ENCODE assay signal across 1 cellular context in the genomic region with DNA sequence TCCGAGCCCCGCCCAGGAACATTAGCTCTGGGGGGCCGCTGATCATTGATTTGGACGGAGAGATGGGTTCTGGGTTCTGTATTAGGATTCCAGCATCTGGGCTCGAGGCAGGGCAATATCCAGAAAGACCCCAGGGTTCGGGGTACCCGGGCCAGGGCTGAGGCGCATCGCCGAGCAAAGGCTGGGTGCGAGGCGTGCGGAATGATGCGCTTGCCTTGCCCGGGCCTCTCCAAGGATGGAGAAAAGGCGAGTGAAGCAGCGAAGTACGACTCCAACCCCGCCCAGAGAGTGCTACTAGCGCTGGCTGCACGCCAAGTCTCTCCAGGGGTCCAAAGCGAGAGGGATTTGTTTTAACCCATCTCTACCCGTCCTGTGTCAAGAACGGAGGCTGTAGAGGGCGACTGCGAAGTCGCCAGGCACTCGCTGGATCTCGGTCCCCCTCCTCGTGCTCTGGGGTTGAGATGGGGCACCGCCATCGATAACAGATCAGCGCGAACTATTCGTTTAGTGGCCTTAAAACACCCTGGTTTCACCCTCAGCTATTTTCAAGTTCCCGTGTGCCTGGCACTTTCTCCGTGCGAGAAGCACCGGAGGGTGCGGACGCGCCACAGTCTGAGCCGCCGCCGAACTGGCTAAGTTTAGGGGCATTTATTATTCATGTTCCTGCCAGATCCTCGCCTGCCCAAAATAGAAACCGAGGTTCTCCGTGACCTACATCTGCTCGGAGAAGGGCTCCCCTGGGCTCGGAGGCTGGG.
A peak's percentile ranks its signal among the peaks of the same experiment; 100 is the strongest.
TF ChIP-seq lines count a peak whose summit lies in the region.

No MANE protein-coding gene starts in this region.

TF ChIP-seq in H1, 55 proteins besides CTCF, POLR2A, EP300 and RAD21:
- no peak for TF ChIP-seq SIRT6 (IDR thresholded peaks at IDR 0.05; ENCODE audit: low read length)
- TF ChIP-seq, protein P1, sequence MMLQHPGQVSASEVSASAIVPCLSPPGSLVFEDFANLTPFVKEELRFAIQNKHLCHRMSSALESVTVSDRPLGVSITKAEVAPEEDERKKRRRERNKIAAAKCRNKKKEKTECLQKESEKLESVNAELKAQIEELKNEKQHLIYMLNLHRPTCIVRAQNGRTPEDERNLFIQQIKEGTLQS (IDR thresholded peaks at IDR 0.05; ENCODE audit: insufficient read depth, low read depth, low read length), result no peak
- no peak for TF ChIP-seq PHF8 (conservative IDR thresholded peaks at IDR 0.05; ENCODE audit: low read depth, low read length)
- no peak for TF ChIP-seq SP2 (IDR thresholded peaks at IDR 0.05; ENCODE audit: low read length)
- TF ChIP-seq GABPA (IDR thresholded peaks at IDR 0.05; ENCODE audit: borderline replicate concordance, insufficient read depth, low read length), result no peak
- peak; percentile 32 for TF ChIP-seq RNF2 (IDR thresholded peaks at IDR 0.05; ENCODE audit: borderline replicate concordance, low read depth, low read length, missing control alignments, poor library complexity, severe bottlenecking)
- TF ChIP-seq HDAC6 (IDR thresholded peaks at IDR 0.05; ENCODE audit: low read depth, low read length), result no peak
- no peak for TF ChIP-seq KDM5A (IDR thresholded peaks at IDR 0.05; ENCODE audit: low read length)
- no peak for TF ChIP-seq NANOG (IDR thresholded peaks at IDR 0.05; ENCODE audit: insufficient read depth, low read depth, low read length, poor library complexity, severe bottlenecking)
- TF ChIP-seq GTF2F1 (IDR thresholded peaks at IDR 0.05; ENCODE audit: borderline replicate concordance, low read depth, low read length), result no peak
- TF ChIP-seq SIX5 (IDR thresholded peaks at IDR 0.05; ENCODE audit: low read depth, low read length), result no peak
- TF ChIP-seq NRF1 (IDR thresholded peaks at IDR 0.05; ENCODE audit: low read depth, low read length), result no peak
- no peak for TF ChIP-seq JUND (IDR thresholded peaks at IDR 0.05; ENCODE audit: low read length)
- TF ChIP-seq, protein P2, sequence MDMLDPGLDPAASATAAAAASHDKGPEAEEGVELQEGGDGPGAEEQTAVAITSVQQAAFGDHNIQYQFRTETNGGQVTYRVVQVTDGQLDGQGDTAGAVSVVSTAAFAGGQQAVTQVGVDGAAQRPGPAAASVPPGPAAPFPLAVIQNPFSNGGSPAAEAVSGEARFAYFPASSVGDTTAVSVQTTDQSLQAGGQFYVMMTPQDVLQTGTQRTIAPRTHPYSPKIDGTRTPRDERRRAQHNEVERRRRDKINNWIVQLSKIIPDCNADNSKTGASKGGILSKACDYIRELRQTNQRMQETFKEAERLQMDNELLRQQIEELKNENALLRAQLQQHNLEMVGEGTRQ (IDR thresholded peaks at IDR 0.05; ENCODE audit: low read length), result no peak
- no peak for TF ChIP-seq CBX8 (IDR thresholded peaks at IDR 0.05; ENCODE audit: borderline replicate concordance, low read depth, low read length)
- no peak for TF ChIP-seq CHD1 (IDR thresholded peaks at IDR 0.05; ENCODE audit: low read depth, low read length)
- TF ChIP-seq ZNF274 (IDR thresholded peaks at IDR 0.05; ENCODE audit: borderline replicate concordance, extremely low read depth, low read length), result no peak
- TF ChIP-seq FOSL1 (IDR thresholded peaks at IDR 0.05; ENCODE audit: insufficient read depth, low read depth, low read length), result no peak
- peak; percentile 89 for TF ChIP-seq CTBP2 (IDR thresholded peaks at IDR 0.05; ENCODE audit: borderline replicate concordance, insufficient read depth, insufficient read length, low read length)
- TF ChIP-seq SP1 (IDR thresholded peaks at IDR 0.05; ENCODE audit: low read depth, low read length), result 0 out of 2 replicates have a peak, but pooled peaks have one; percentile 22
- TF ChIP-seq MAFK (IDR thresholded peaks at IDR 0.05; ENCODE audit: low read depth, low read length), result no peak
- 0 out of 2 replicates have a peak, but pooled peaks have one; percentile 13 for TF ChIP-seq EGR1 (IDR thresholded peaks at IDR 0.05; ENCODE audit: borderline replicate concordance, low read depth, low read length)
- no peak for TF ChIP-seq KDM1A (IDR thresholded peaks at IDR 0.05; ENCODE audit: borderline replicate concordance, low read length)
- TF ChIP-seq TBP (IDR thresholded peaks at IDR 0.05; ENCODE audit: low read depth, low read length), result no peak
- no peak for TF ChIP-seq SAP30 (IDR thresholded peaks at IDR 0.05; ENCODE audit: insufficient read depth, insufficient replicate concordance, low read length)
- no peak for TF ChIP-seq CEBPB (IDR thresholded peaks at IDR 0.05; ENCODE audit: low read depth, low read length)
- TF ChIP-seq BCL11A (IDR thresholded peaks at IDR 0.05; ENCODE audit: low read depth in 2 of 2, low read length in 2 of 2), result no peak
- no peak for TF ChIP-seq HDAC2 (IDR thresholded peaks at IDR 0.05; ENCODE audit: borderline replicate concordance in 1 of 2, low read depth in 2 of 2, low read length in 2 of 2)
- peak; percentile 31 for TF ChIP-seq ASH2L (IDR thresholded peaks at IDR 0.05; ENCODE audit: low read length)
- TF ChIP-seq CHD2 (IDR thresholded peaks at IDR 0.05; ENCODE audit: low read length), result no peak
- TF ChIP-seq, protein P3, sequence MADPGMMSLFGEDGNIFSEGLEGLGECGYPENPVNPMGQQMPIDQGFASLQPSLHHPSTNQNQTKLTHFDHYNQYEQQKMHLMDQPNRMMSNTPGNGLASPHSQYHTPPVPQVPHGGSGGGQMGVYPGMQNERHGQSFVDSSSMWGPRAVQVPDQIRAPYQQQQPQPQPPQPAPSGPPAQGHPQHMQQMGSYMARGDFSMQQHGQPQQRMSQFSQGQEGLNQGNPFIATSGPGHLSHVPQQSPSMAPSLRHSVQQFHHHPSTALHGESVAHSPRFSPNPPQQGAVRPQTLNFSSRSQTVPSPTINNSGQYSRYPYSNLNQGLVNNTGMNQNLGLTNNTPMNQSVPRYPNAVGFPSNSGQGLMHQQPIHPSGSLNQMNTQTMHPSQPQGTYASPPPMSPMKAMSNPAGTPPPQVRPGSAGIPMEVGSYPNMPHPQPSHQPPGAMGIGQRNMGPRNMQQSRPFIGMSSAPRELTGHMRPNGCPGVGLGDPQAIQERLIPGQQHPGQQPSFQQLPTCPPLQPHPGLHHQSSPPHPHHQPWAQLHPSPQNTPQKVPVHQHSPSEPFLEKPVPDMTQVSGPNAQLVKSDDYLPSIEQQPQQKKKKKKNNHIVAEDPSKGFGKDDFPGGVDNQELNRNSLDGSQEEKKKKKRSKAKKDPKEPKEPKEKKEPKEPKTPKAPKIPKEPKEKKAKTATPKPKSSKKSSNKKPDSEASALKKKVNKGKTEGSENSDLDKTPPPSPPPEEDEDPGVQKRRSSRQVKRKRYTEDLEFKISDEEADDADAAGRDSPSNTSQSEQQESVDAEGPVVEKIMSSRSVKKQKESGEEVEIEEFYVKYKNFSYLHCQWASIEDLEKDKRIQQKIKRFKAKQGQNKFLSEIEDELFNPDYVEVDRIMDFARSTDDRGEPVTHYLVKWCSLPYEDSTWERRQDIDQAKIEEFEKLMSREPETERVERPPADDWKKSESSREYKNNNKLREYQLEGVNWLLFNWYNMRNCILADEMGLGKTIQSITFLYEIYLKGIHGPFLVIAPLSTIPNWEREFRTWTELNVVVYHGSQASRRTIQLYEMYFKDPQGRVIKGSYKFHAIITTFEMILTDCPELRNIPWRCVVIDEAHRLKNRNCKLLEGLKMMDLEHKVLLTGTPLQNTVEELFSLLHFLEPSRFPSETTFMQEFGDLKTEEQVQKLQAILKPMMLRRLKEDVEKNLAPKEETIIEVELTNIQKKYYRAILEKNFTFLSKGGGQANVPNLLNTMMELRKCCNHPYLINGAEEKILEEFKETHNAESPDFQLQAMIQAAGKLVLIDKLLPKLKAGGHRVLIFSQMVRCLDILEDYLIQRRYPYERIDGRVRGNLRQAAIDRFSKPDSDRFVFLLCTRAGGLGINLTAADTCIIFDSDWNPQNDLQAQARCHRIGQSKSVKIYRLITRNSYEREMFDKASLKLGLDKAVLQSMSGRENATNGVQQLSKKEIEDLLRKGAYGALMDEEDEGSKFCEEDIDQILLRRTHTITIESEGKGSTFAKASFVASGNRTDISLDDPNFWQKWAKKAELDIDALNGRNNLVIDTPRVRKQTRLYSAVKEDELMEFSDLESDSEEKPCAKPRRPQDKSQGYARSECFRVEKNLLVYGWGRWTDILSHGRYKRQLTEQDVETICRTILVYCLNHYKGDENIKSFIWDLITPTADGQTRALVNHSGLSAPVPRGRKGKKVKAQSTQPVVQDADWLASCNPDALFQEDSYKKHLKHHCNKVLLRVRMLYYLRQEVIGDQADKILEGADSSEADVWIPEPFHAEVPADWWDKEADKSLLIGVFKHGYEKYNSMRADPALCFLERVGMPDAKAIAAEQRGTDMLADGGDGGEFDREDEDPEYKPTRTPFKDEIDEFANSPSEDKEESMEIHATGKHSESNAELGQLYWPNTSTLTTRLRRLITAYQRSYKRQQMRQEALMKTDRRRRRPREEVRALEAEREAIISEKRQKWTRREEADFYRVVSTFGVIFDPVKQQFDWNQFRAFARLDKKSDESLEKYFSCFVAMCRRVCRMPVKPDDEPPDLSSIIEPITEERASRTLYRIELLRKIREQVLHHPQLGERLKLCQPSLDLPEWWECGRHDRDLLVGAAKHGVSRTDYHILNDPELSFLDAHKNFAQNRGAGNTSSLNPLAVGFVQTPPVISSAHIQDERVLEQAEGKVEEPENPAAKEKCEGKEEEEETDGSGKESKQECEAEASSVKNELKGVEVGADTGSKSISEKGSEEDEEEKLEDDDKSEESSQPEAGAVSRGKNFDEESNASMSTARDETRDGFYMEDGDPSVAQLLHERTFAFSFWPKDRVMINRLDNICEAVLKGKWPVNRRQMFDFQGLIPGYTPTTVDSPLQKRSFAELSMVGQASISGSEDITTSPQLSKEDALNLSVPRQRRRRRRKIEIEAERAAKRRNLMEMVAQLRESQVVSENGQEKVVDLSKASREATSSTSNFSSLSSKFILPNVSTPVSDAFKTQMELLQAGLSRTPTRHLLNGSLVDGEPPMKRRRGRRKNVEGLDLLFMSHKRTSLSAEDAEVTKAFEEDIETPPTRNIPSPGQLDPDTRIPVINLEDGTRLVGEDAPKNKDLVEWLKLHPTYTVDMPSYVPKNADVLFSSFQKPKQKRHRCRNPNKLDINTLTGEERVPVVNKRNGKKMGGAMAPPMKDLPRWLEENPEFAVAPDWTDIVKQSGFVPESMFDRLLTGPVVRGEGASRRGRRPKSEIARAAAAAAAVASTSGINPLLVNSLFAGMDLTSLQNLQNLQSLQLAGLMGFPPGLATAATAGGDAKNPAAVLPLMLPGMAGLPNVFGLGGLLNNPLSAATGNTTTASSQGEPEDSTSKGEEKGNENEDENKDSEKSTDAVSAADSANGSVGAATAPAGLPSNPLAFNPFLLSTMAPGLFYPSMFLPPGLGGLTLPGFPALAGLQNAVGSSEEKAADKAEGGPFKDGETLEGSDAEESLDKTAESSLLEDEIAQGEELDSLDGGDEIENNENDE (IDR thresholded peaks at IDR 0.05; ENCODE audit: insufficient replicate concordance, low read length), result no peak
- TF ChIP-seq RFX5 (IDR thresholded peaks at IDR 0.05; ENCODE audit: borderline replicate concordance, low read depth, low read length), result no peak
- TF ChIP-seq SRF (IDR thresholded peaks at IDR 0.05; ENCODE audit: low read depth, low read length), result no peak
- TF ChIP-seq TCF12 (IDR thresholded peaks at IDR 0.05; ENCODE audit: low read depth, low read length), result no peak
- TF ChIP-seq CBX5 (IDR thresholded peaks at IDR 0.05; ENCODE audit: low read depth, low read length), result no peak
- no peak for TF ChIP-seq JUN (IDR thresholded peaks at IDR 0.05; ENCODE audit: low read depth, low read length)
- TF ChIP-seq BACH1 (IDR thresholded peaks at IDR 0.05; ENCODE audit: low read length), result no peak
- no peak for TF ChIP-seq SP4 (IDR thresholded peaks at IDR 0.05; ENCODE audit: low read length)
- TF ChIP-seq YY1 (IDR thresholded peaks at IDR 0.05; ENCODE audit: low read depth, low read length), result no peak
- TF ChIP-seq EZH2 (IDR thresholded peaks at IDR 0.05; ENCODE audit: low read depth, low read length, severe bottlenecking), result peak; percentile 53
- TF ChIP-seq, protein P4, sequence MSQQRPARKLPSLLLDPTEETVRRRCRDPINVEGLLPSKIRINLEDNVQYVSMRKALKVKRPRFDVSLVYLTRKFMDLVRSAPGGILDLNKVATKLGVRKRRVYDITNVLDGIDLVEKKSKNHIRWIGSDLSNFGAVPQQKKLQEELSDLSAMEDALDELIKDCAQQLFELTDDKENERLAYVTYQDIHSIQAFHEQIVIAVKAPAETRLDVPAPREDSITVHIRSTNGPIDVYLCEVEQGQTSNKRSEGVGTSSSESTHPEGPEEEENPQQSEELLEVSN (IDR thresholded peaks at IDR 0.05), result peak; percentile 72; the same call in 1 of the 2 replicates
- no peak for TF ChIP-seq TAF1 (IDR thresholded peaks at IDR 0.05; ENCODE audit: low read depth, low read length)
- TF ChIP-seq RXRA (IDR thresholded peaks at IDR 0.05; ENCODE audit: insufficient read depth, low read depth, low read length), result no peak
- no peak for TF ChIP-seq ATF2 (IDR thresholded peaks at IDR 0.05; ENCODE audit: low read length)
- no peak for TF ChIP-seq CREB1 (IDR thresholded peaks at IDR 0.05)
- TF ChIP-seq POLR2AphosphoS5 (IDR thresholded peaks at IDR 0.05; ENCODE audit: low read depth, low read length), result no peak
- peak; percentile 78 for TF ChIP-seq MAX (IDR thresholded peaks at IDR 0.05)
- TF ChIP-seq TAF7 (optimal IDR thresholded peaks at IDR 0.05; ENCODE audit: borderline replicate concordance, low read depth, low read length), result no peak
- TF ChIP-seq BRCA1 (IDR thresholded peaks at IDR 0.05; ENCODE audit: low read depth, low read length), result no peak
- TF ChIP-seq RBBP5 (IDR thresholded peaks at IDR 0.05; ENCODE audit: borderline replicate concordance, low read depth, low read length), result peak; percentile 77
- no peak for TF ChIP-seq POU5F1 (IDR thresholded peaks at IDR 0.05; ENCODE audit: low read depth, low read length)
- 0 out of 4 replicates have a peak, but pooled peaks of 1 of the 2 experiments have one; percentile 28 for TF ChIP-seq SIN3A (conservative IDR thresholded peaks at IDR 0.05 in 1 of 2, IDR thresholded peaks at IDR 0.05 in 1 of 2; ENCODE audit: low read depth in 1 of 2, low read length in 2 of 2)
- peak; percentile 77 for TF ChIP-seq KDM4A (IDR thresholded peaks at IDR 0.05; ENCODE audit: low read depth, low read length, severe bottlenecking)
- TF ChIP-seq TEAD4 (IDR thresholded peaks at IDR 0.05; ENCODE audit: low read depth, low read length), result no peak
- TF ChIP-seq SUZ12 (IDR thresholded peaks at IDR 0.05; ENCODE audit: low read length), result peak; percentile 73
